In genomic region chr5:83914662-83915418, GRCh38 we compare ENCODE assay signal across 27 cellular contexts.
A peak's percentile ranks its signal among the peaks of the same experiment; 100 is the strongest.
DNase-seq lines count a peak whose midpoint lies in the region; ATAC-seq and TF ChIP-seq lines count a peak whose summit lies in the region.
"Had no signal": no experiment of that assay in that cellular context is flagged by ENCODE, and none has a peak within 500 bp of the region (broad histone marks: within the 10 kb centered on the region; RNA-seq: fewer than 3 reads in every experiment).

No MANE protein-coding gene starts in this region.

- H3K14ac ChIP-seq in mesenchymal stem cell (ENCODE audit: low read length in 2 of 2): no peak overlapping the region

- no peak for DNase-seq in Right ventricle myocardium inferior (ENCODE audit: missing footprints)
- no peak for DNase-seq in right atrium auricular region (ENCODE audit: low spot score)
- peak; percentile 55 for DNase-seq in brain microvascular endothelial cell
- no peak for DNase-seq in mesenchymal stem cell
- no peak for DNase-seq in amygdala (lab: John Stamatoyannopoulos, UW)
- no peak for DNase-seq in mesenteric fat pad (ENCODE audit: low spot score)
- no peak for DNase-seq in WERI-Rb-1
- no peak for DNase-seq in BE2C
- DNase-seq: 8988T; activated CD4-positive, alpha-beta T cell treated with anti-CD3 and anti-CD28 coated beads, Interleukin-2, amount 50 U/mL, for 48 hours; activated naive CD4-positive, alpha-beta T cell treated with anti-CD3 and anti-CD28 coated beads, Interleukin-2, amount 50 U/mL, for 16 hours; anterior cingulate cortex; CD4-positive, CD25-positive, alpha-beta regulatory T cell; DND-41; effector CD4-positive, alpha-beta T cell; head of caudate nucleus; Karpas-422; NCI-H1092; NCI-H1930; NCI-H526 treated with DMSO at 0.1 percent for 48 hours; stimulated activated CD4-positive, alpha-beta T cell treated with anti-CD3 and anti-CD28 coated beads, Interleukin-15, amount 100 ng/mL, for 24 hours; stimulated activated naive CD4-positive, alpha-beta T cell; T-helper 1 cell had no signal

- H2BK12ac ChIP-seq in mesenchymal stem cell (ENCODE audit: low read length in 2 of 2): peak overlapping the region in 1 of 2 experiments; percentile 72

- no peak overlapping the region for H2BK5ac ChIP-seq in mesenchymal stem cell (ENCODE audit: low read depth, low read length, poor library complexity, severe bottlenecking)

- H3K36me3 ChIP-seq in right atrium auricular region (no peaks in the 10 kb centered on the region), brain microvascular endothelial cell (replicated peaks) (no peaks in the 10 kb centered on the region), mesenchymal stem cell (ENCODE audit: control insufficient read depth in 1 of 2, insufficient read depth in 2 of 2, low read depth in 1 of 2, low read length in 2 of 2) (no peaks in the 10 kb centered on the region), WERI-Rb-1 (no peaks in the 10 kb centered on the region), BE2C (no peaks in the 10 kb centered on the region)
- H3K36me3 ChIP-seq: SJSA1, suprapubic skin had no signal

- H3K27ac ChIP-seq in right atrium auricular region (no peak overlapping the region), brain microvascular endothelial cell (peak overlapping the region; percentile 49), mesenchymal stem cell (ENCODE audit: low read length, poor library complexity, severe bottlenecking) (no peak overlapping the region), WERI-Rb-1 (no peak overlapping the region)
- H3K27ac ChIP-seq: HL-60, SJSA1, suprapubic skin had no signal

- H2AK5ac ChIP-seq in mesenchymal stem cell (ENCODE audit: low read length, severe bottlenecking): no peak overlapping the region

- peak overlapping the region in 1 of 2 experiments; percentile 24 for H3K4ac ChIP-seq in mesenchymal stem cell (ENCODE audit: low read depth in 1 of 2, low read length in 2 of 2)

- no peak overlapping the region for H2BK120ac ChIP-seq in mesenchymal stem cell (ENCODE audit: low read depth, low read length)

- no peak overlapping the region for H4K8ac ChIP-seq in mesenchymal stem cell (ENCODE audit: low read length)

- peak; percentile 62 for ATAC-seq in Right ventricle myocardium inferior
- ATAC-seq: activated CD4-positive, CD25-positive, alpha-beta regulatory T cell treated with anti-CD3 and anti-CD28 coated beads, Interleukin-2, amount 50 U/mL, for 24 hours had no signal

- in situ Hi-C loops in brain microvascular endothelial cell (cut with HindIII; ENCODE audit: low pct_ligation_motif_present, low sequenced_read_pairs): no loop called here

- no peak overlapping the region for H2AFZ ChIP-seq in mesenchymal stem cell (ENCODE audit: low read depth, low read length)

- H3K23ac ChIP-seq in mesenchymal stem cell (ENCODE audit: low read length in 2 of 2): no peak overlapping the region

- H3K4me3 ChIP-seq in right atrium auricular region: no peak overlapping the region
- no peak overlapping the region for H3K4me3 ChIP-seq in brain microvascular endothelial cell (ENCODE audit: low read depth, low read length)
- no peak overlapping the region for H3K4me3 ChIP-seq in mesenchymal stem cell (ENCODE audit: insufficient read depth in 1 of 2, low read depth in 1 of 2, low read length in 2 of 2)
- no peak overlapping the region for H3K4me3 ChIP-seq in WERI-Rb-1 (ENCODE audit: low read depth, low read length)
- no peak overlapping the region for H3K4me3 ChIP-seq in BE2C (ENCODE audit: low read depth, low read length)
- H3K4me3 ChIP-seq: SJSA1, suprapubic skin had no signal

- H3K9me3 ChIP-seq in right atrium auricular region (no peaks in the 10 kb centered on the region), mesenchymal stem cell (ENCODE audit: control insufficient read depth, low read length) (no peaks in the 10 kb centered on the region), WERI-Rb-1 (ENCODE audit: severe bottlenecking) (no peaks in the 10 kb centered on the region), BE2C (no peaks in the 10 kb centered on the region)
- H3K9me3 ChIP-seq: SJSA1, suprapubic skin had no signal

- H4K91ac ChIP-seq in mesenchymal stem cell (ENCODE audit: low read length): no peak overlapping the region

- H3K4me1 ChIP-seq in right atrium auricular region (no peaks in the 10 kb centered on the region), mesenchymal stem cell (ENCODE audit: control insufficient read depth, insufficient read depth, low read depth, low read length) (no peaks in the 10 kb centered on the region), BE2C (peaks cover 17% of the 10 kb centered on the region)
- H3K4me1 ChIP-seq: suprapubic skin had no signal

- peak overlapping the region; percentile 12 for H2BK15ac ChIP-seq in mesenchymal stem cell (ENCODE audit: low read depth, poor library complexity, severe bottlenecking)

- H3K9ac ChIP-seq in mesenchymal stem cell (ENCODE audit: low read length): no peak overlapping the region

- H3K18ac ChIP-seq in mesenchymal stem cell (ENCODE audit: low read depth in 1 of 2, low read length in 2 of 2): no peak overlapping the region

- H3K79me1 ChIP-seq in mesenchymal stem cell (replicated peaks; ENCODE audit: low read length, poor library complexity, severe bottlenecking): no peaks in the 10 kb centered on the region

- TF ChIP-seq CTCF in right atrium auricular region (IDR thresholded peaks at IDR 0.05) (no peak), brain microvascular endothelial cell (IDR thresholded peaks at IDR 0.05; ENCODE audit: low read depth, low read length, missing control alignments) (no peak), WERI-Rb-1 (IDR thresholded peaks at IDR 0.05; ENCODE audit: low read depth, low read length) (no peak), BE2C (IDR thresholded peaks at IDR 0.05; ENCODE audit: low read depth, low read length) (no peak)

- no peak overlapping the region for H3K4me2 ChIP-seq in mesenchymal stem cell (ENCODE audit: low read length, poor library complexity, severe bottlenecking)

- 96% methylated on average over 2 of the region's 4 CpGs for WGBS in mesenchymal stem cell

- intact Hi-C loops in Right ventricle myocardium inferior (cut with DNase I): no loop called here

- H3K27me3 ChIP-seq in right atrium auricular region (no peaks in the 10 kb centered on the region), brain microvascular endothelial cell (replicated peaks) (no peaks in the 10 kb centered on the region), mesenchymal stem cell (ENCODE audit: control insufficient read depth in 1 of 2, insufficient read depth in 1 of 2, low read length in 2 of 2) (no peaks in the 10 kb centered on the region), WERI-Rb-1 (ENCODE audit: insufficient read depth, low read depth, severe bottlenecking) (no peaks in the 10 kb centered on the region), BE2C (no peaks in the 10 kb centered on the region)
- H3K27me3 ChIP-seq: SJSA1, suprapubic skin had no signal
